In genomic region chr1:163528710-163529348, GRCh38 we compare ENCODE assay signal across 8 cellular contexts.
DNase-seq lines count a peak whose midpoint lies in the region; ATAC-seq and TF ChIP-seq lines count a peak whose summit lies in the region.

No MANE protein-coding gene starts in this region.

- intact Hi-C loops in left lung (cut with DNase I) = no loop called here

- H3K4me1 ChIP-seq in left lung = no peaks in the 10 kb centered on the region

- H3K4me3 ChIP-seq in left lung = no peak overlapping the region

- H3K27ac ChIP-seq in left lung = no peak overlapping the region

- DNase-seq in SKM-1 treated with dmso at 0.1 percent for 144 hours (lab: John Stamatoyannopoulos, UW; ENCODE audit: unreplicated experiment) (peak; percentile 35), SKM-1 (lab: John Stamatoyannopoulos, UW; ENCODE audit: unreplicated experiment) (no peak), Kasumi-1 (lab: John Stamatoyannopoulos, UW) (peak; percentile 18 to 37), amniotic epithelial cell (ENCODE audit: low read depth) (peak; percentile 17), left lung (no peak), T-helper 1 cell (no peak)

- TF ChIP-seq CTCF in left lung (IDR thresholded peaks at IDR 0.05) = peak; percentile 16 to 51

- ATAC-seq in GM21390 (IDR thresholded peaks at IDR 0.05; ENCODE audit: unreplicated experiment) (peak; percentile 79), left lung (peak; percentile 70), GM18520 (IDR thresholded peaks at IDR 0.05; ENCODE audit: unreplicated experiment) (no peak)

- H3K9me3 ChIP-seq in left lung = no peaks in the 10 kb centered on the region

- no peaks in the 10 kb centered on the region for H3K27me3 ChIP-seq in left lung

- H3K36me3 ChIP-seq in left lung = no peaks in the 10 kb centered on the region

Comparison
In these comparisons a context has a peak if more than half of its experiments do, and no peak if none do; other contexts are left out.
1. DNase-seq: peak in SKM-1 treated with dmso at 0.1 percent for 144 hours (single experiment), Kasumi-1 (2 of 2) and amniotic epithelial cell (single experiment); none in SKM-1 (single experiment), left lung (0 of 2) and T-helper 1 cell (0 of 5).